Comparison of ENCODE assay signal across 1 cellular context in the genomic region with DNA sequence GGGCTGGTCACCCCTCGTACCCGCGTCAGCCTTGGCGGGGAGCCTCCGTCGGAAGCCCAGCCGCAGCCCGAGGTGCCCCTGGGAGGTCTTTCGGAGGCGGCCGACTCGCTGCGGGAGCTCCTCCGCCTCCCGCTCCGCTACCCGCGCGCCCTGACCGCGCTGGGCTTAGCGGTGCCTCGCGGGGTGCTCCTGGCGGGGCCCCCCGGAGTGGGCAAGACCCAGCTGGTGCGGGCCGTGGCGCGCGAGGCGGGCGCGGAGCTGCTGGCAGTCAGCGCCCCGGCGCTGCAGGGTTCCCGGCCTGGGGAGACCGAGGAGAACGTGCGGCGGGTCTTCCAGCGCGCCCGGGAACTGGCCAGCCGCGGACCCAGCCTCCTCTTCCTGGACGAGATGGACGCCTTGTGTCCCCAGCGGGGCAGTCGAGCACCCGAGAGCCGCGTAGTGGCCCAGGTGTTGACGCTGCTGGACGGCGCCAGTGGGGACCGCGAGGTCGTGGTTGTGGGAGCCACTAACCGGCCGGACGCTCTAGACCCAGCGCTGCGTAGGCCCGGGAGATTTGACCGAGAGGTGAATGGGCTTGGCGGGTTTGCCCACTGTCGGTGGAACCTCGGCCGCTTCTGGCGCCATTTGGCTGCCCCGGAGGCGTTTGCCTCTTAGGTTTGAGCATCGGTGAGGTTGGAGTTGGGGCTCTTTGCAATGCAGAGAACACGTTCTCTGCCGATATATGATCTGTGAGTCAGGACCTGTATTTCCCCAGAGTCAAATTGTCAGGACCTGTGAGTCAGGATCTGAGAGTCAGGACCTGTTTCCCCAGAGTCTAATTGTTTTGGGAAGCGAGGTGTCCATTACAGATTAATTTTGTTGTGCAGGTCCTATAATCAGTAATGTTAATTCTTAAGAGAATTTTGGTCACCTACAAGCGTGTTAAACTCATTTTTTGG.
TF ChIP-seq lines count a peak whose summit lies in the region.

No MANE protein-coding gene starts in this region.

TF ChIP-seq in K562, 482 proteins besides CTCF, POLR2A, EP300 and RAD21 (continued from another document and continues in another):
- TF ChIP-seq, protein P1, sequence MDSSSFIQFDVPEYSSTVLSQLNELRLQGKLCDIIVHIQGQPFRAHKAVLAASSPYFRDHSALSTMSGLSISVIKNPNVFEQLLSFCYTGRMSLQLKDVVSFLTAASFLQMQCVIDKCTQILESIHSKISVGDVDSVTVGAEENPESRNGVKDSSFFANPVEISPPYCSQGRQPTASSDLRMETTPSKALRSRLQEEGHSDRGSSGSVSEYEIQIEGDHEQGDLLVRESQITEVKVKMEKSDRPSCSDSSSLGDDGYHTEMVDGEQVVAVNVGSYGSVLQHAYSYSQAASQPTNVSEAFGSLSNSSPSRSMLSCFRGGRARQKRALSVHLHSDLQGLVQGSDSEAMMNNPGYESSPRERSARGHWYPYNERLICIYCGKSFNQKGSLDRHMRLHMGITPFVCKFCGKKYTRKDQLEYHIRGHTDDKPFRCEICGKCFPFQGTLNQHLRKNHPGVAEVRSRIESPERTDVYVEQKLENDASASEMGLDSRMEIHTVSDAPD (CRISPR knock-in tag; IDR thresholded peaks at IDR 0.05): no peak
- TF ChIP-seq CCAR2 (IDR thresholded peaks at IDR 0.05; ENCODE audit: low read depth, low read length): no peak
- peak in 1 of 2 experiments; percentile 31; a peak in 2 of 4 replicates for TF ChIP-seq NRF1 (conservative IDR thresholded peaks at IDR 0.05 in 1 of 2, IDR thresholded peaks at IDR 0.05 in 1 of 2)
- TF ChIP-seq, protein P2, sequence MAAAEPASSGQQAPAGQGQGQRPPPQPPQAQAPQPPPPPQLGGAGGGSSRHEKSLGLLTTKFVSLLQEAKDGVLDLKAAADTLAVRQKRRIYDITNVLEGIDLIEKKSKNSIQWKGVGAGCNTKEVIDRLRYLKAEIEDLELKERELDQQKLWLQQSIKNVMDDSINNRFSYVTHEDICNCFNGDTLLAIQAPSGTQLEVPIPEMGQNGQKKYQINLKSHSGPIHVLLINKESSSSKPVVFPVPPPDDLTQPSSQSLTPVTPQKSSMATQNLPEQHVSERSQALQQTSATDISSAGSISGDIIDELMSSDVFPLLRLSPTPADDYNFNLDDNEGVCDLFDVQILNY (CRISPR knock-in tag; IDR thresholded peaks at IDR 0.05): 0 out of 2 replicates have a peak, but pooled peaks have one; percentile 62
- TF ChIP-seq, protein P3, sequence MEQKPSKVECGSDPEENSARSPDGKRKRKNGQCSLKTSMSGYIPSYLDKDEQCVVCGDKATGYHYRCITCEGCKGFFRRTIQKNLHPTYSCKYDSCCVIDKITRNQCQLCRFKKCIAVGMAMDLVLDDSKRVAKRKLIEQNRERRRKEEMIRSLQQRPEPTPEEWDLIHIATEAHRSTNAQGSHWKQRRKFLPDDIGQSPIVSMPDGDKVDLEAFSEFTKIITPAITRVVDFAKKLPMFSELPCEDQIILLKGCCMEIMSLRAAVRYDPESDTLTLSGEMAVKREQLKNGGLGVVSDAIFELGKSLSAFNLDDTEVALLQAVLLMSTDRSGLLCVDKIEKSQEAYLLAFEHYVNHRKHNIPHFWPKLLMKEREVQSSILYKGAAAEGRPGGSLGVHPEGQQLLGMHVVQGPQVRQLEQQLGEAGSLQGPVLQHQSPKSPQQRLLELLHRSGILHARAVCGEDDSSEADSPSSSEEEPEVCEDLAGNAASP (IDR thresholded peaks at IDR 0.05): no peak
- no peak for TF ChIP-seq NBN (IDR thresholded peaks at IDR 0.05; ENCODE audit: low read depth)
- peak; percentile 46 for TF ChIP-seq TAF1 (IDR thresholded peaks at IDR 0.05; ENCODE audit: control insufficient read depth, extremely low read depth, insufficient read depth, low read length, severe bottlenecking)
- TF ChIP-seq, protein P4, sequence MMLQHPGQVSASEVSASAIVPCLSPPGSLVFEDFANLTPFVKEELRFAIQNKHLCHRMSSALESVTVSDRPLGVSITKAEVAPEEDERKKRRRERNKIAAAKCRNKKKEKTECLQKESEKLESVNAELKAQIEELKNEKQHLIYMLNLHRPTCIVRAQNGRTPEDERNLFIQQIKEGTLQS (IDR thresholded peaks at IDR 0.05): no peak
- TF ChIP-seq, protein P4 (CRISPR knock-in tag; conservative IDR thresholded peaks at IDR 0.05): no peak
- TF ChIP-seq FOXK1 (CRISPR knock-in tag; IDR thresholded peaks at IDR 0.05; ENCODE audit: borderline replicate concordance): no peak
- TF ChIP-seq TCF7L2 (IDR thresholded peaks at IDR 0.05; ENCODE audit: low read depth, low read length): no peak
- TF ChIP-seq RNF2 (IDR thresholded peaks at IDR 0.05): no peak
- no peak for TF ChIP-seq KDM2B (CRISPR knock-in tag; IDR thresholded peaks at IDR 0.05)
- TF ChIP-seq PRMT5 (CRISPR knock-in tag; IDR thresholded peaks at IDR 0.05): no peak
- no peak for TF ChIP-seq XRCC4 (IDR thresholded peaks at IDR 0.05; ENCODE audit: extremely low read depth, insufficient read depth, insufficient read length)
- TF ChIP-seq, protein P5, sequence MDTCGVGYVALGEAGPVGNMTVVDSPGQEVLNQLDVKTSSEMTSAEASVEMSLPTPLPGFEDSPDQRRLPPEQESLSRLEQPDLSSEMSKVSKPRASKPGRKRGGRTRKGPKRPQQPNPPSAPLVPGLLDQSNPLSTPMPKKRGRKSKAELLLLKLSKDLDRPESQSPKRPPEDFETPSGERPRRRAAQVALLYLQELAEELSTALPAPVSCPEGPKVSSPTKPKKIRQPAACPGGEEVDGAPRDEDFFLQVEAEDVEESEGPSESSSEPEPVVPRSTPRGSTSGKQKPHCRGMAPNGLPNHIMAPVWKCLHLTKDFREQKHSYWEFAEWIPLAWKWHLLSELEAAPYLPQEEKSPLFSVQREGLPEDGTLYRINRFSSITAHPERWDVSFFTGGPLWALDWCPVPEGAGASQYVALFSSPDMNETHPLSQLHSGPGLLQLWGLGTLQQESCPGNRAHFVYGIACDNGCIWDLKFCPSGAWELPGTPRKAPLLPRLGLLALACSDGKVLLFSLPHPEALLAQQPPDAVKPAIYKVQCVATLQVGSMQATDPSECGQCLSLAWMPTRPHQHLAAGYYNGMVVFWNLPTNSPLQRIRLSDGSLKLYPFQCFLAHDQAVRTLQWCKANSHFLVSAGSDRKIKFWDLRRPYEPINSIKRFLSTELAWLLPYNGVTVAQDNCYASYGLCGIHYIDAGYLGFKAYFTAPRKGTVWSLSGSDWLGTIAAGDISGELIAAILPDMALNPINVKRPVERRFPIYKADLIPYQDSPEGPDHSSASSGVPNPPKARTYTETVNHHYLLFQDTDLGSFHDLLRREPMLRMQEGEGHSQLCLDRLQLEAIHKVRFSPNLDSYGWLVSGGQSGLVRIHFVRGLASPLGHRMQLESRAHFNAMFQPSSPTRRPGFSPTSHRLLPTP (IDR thresholded peaks at IDR 0.05; ENCODE audit: borderline replicate concordance, extremely low read depth, insufficient read length): no peak
- TF ChIP-seq XRCC5 (IDR thresholded peaks at IDR 0.05; ENCODE audit: low read depth, low read length): no peak
- TF ChIP-seq RBM14 (IDR thresholded peaks at IDR 0.05; ENCODE audit: borderline replicate concordance, insufficient read depth, low read depth, low read length): 0 out of 2 replicates have a peak, but pooled peaks have one; percentile 51
- TF ChIP-seq NCOA4 (IDR thresholded peaks at IDR 0.05; ENCODE audit: partially characterized antibody): no peak
- TF ChIP-seq SMAD1 (IDR thresholded peaks at IDR 0.05; ENCODE audit: low read depth, low read length, partially characterized antibody): no peak
- TF ChIP-seq CHD2 (IDR thresholded peaks at IDR 0.05; ENCODE audit: low read depth, low read length): no peak
- TF ChIP-seq PPARD (CRISPR knock-in tag; IDR thresholded peaks at IDR 0.05): no peak
- TF ChIP-seq, protein P6, sequence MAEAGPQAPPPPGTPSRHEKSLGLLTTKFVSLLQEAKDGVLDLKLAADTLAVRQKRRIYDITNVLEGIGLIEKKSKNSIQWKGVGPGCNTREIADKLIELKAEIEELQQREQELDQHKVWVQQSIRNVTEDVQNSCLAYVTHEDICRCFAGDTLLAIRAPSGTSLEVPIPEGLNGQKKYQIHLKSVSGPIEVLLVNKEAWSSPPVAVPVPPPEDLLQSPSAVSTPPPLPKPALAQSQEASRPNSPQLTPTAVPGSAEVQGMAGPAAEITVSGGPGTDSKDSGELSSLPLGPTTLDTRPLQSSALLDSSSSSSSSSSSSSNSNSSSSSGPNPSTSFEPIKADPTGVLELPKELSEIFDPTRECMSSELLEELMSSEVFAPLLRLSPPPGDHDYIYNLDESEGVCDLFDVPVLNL (CRISPR knock-in tag; IDR thresholded peaks at IDR 0.05; ENCODE audit: low read depth): peak; percentile 81; the same call in 1 of the 2 replicates
- TF ChIP-seq EWSR1 (IDR thresholded peaks at IDR 0.05; ENCODE audit: borderline replicate concordance, low read depth, partially characterized antibody): no peak
- TF ChIP-seq NCOA2 (IDR thresholded peaks at IDR 0.05; ENCODE audit: partially characterized antibody in 2 of 2): no peak
- TF ChIP-seq, protein P7, sequence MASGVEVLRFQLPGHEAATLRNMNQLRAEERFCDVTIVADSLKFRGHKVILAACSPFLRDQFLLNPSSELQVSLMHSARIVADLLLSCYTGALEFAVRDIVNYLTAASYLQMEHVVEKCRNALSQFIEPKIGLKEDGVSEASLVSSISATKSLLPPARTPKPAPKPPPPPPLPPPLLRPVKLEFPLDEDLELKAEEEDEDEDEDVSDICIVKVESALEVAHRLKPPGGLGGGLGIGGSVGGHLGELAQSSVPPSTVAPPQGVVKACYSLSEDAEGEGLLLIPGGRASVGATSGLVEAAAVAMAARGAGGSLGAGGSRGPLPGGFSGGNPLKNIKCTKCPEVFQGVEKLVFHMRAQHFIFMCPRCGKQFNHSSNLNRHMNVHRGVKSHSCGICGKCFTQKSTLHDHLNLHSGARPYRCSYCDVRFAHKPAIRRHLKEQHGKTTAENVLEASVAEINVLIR (CRISPR knock-in tag; IDR thresholded peaks at IDR 0.05): no peak
- TF ChIP-seq, protein P8, sequence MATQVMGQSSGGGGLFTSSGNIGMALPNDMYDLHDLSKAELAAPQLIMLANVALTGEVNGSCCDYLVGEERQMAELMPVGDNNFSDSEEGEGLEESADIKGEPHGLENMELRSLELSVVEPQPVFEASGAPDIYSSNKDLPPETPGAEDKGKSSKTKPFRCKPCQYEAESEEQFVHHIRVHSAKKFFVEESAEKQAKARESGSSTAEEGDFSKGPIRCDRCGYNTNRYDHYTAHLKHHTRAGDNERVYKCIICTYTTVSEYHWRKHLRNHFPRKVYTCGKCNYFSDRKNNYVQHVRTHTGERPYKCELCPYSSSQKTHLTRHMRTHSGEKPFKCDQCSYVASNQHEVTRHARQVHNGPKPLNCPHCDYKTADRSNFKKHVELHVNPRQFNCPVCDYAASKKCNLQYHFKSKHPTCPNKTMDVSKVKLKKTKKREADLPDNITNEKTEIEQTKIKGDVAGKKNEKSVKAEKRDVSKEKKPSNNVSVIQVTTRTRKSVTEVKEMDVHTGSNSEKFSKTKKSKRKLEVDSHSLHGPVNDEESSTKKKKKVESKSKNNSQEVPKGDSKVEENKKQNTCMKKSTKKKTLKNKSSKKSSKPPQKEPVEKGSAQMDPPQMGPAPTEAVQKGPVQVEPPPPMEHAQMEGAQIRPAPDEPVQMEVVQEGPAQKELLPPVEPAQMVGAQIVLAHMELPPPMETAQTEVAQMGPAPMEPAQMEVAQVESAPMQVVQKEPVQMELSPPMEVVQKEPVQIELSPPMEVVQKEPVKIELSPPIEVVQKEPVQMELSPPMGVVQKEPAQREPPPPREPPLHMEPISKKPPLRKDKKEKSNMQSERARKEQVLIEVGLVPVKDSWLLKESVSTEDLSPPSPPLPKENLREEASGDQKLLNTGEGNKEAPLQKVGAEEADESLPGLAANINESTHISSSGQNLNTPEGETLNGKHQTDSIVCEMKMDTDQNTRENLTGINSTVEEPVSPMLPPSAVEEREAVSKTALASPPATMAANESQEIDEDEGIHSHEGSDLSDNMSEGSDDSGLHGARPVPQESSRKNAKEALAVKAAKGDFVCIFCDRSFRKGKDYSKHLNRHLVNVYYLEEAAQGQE (CRISPR knock-in tag; IDR thresholded peaks at IDR 0.05; ENCODE audit: low read depth): peak; percentile 75; the same call in 1 of the 2 replicates
- TF ChIP-seq PHF8 (IDR thresholded peaks at IDR 0.05; ENCODE audit: borderline replicate concordance, low read length): no peak
- TF ChIP-seq CREM (IDR thresholded peaks at IDR 0.05; ENCODE audit: low read depth): peak; percentile 71
- no peak for TF ChIP-seq BRD9 (IDR thresholded peaks at IDR 0.05; ENCODE audit: low read depth, partially characterized antibody)
- TF ChIP-seq, protein P9, sequence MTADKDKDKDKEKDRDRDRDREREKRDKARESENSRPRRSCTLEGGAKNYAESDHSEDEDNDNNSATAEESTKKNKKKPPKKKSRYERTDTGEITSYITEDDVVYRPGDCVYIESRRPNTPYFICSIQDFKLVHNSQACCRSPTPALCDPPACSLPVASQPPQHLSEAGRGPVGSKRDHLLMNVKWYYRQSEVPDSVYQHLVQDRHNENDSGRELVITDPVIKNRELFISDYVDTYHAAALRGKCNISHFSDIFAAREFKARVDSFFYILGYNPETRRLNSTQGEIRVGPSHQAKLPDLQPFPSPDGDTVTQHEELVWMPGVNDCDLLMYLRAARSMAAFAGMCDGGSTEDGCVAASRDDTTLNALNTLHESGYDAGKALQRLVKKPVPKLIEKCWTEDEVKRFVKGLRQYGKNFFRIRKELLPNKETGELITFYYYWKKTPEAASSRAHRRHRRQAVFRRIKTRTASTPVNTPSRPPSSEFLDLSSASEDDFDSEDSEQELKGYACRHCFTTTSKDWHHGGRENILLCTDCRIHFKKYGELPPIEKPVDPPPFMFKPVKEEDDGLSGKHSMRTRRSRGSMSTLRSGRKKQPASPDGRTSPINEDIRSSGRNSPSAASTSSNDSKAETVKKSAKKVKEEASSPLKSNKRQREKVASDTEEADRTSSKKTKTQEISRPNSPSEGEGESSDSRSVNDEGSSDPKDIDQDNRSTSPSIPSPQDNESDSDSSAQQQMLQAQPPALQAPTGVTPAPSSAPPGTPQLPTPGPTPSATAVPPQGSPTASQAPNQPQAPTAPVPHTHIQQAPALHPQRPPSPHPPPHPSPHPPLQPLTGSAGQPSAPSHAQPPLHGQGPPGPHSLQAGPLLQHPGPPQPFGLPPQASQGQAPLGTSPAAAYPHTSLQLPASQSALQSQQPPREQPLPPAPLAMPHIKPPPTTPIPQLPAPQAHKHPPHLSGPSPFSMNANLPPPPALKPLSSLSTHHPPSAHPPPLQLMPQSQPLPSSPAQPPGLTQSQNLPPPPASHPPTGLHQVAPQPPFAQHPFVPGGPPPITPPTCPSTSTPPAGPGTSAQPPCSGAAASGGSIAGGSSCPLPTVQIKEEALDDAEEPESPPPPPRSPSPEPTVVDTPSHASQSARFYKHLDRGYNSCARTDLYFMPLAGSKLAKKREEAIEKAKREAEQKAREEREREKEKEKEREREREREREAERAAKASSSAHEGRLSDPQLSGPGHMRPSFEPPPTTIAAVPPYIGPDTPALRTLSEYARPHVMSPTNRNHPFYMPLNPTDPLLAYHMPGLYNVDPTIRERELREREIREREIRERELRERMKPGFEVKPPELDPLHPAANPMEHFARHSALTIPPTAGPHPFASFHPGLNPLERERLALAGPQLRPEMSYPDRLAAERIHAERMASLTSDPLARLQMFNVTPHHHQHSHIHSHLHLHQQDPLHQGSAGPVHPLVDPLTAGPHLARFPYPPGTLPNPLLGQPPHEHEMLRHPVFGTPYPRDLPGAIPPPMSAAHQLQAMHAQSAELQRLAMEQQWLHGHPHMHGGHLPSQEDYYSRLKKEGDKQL (CRISPR knock-in tag; IDR thresholded peaks at IDR 0.05; ENCODE audit: borderline replicate concordance): no peak
- TF ChIP-seq CXXC5 (CRISPR knock-in tag; IDR thresholded peaks at IDR 0.05): peak; percentile 63
- no peak for TF ChIP-seq ZFP36 (IDR thresholded peaks at IDR 0.05; ENCODE audit: low read depth, low read length, partially characterized antibody)
- TF ChIP-seq CREB1 (IDR thresholded peaks at IDR 0.05): no peak; the same call in 1 of the 2 replicates
- TF ChIP-seq CREB1 (CRISPR knock-in tag; IDR thresholded peaks at IDR 0.05): peak; percentile 51; the same call in 1 of the 2 replicates
